ENCODE assay signal across 7 cellular contexts in genomic region chr17:44121997-44122824, GRCh38. TPM values are rescaled to one million over a fixed set of nuclear protein-coding genes. Genes with fewer than 3 reads are reported as not detected.
DNase-seq lines count a peak whose midpoint lies in the region; ATAC-seq and TF ChIP-seq lines count a peak whose summit lies in the region.

No MANE protein-coding gene starts in this region.

- H2AFZ ChIP-seq in IMR-90 (replicated peaks; ENCODE audit: low read length, poor library complexity): no peak overlapping the region

- H3K4me1 Mint-ChIP-seq in activated CD4-positive, alpha-beta memory T cell treated with anti-CD3 and anti-CD28 coated beads, Interleukin-2, amount 10 ng/mL, durations not matched to agents 7 days and 5 days: peaks cover 22% of the 10 kb centered on the region
- peaks cover 55% of the 10 kb centered on the region for H3K4me1 Mint-ChIP-seq in stimulated activated naive CD8-positive, alpha-beta T cell treated with anti-CD3 and anti-CD28 coated beads, Interleukin-15, amount 100 ng/mL, for 72 hours

- peak overlapping the region; percentile 99 for H3K4me2 ChIP-seq in IMR-90 (ENCODE audit: low read depth, low read length)

- H3K18ac ChIP-seq in IMR-90 (ENCODE audit: low read depth, low read length): no peak overlapping the region

- H3K23ac ChIP-seq in IMR-90 (ENCODE audit: low read depth, low read length): peak overlapping the region; percentile 98

- no TSS peak for BruUV-seq in IMR-90 (replicated peaks; lab: Mats Ljungman, UMichigan)

- no peak overlapping the region for H2BK120ac ChIP-seq in IMR-90 (ENCODE audit: low read depth, low read length)

- H3K27me3 ChIP-seq in IMR-90 (ENCODE audit: control insufficient read depth, insufficient read depth, low read length) (no peaks in the 10 kb centered on the region), iPS-15b (ENCODE audit: control insufficient read depth, insufficient read depth, low read length) (no peaks in the 10 kb centered on the region)

- peak overlapping the region; percentile 90 for H3K4me3 Mint-ChIP-seq in activated CD4-positive, alpha-beta memory T cell treated with anti-CD3 and anti-CD28 coated beads, Interleukin-2, amount 10 ng/mL, durations not matched to agents 7 days and 5 days
- peak overlapping the region; percentile 94 to 95 for H3K4me3 Mint-ChIP-seq in stimulated activated naive CD8-positive, alpha-beta T cell treated with anti-CD3 and anti-CD28 coated beads, Interleukin-15, amount 100 ng/mL, for 72 hours

- peak overlapping the region; percentile 90 for H2AK9ac ChIP-seq in IMR-90 (replicated peaks; ENCODE audit: low read depth, low read length, poor library complexity)

- H3K4me3 ChIP-seq in IMR-90 (ENCODE audit: insufficient read depth, low read depth, low read length) (peak overlapping the region; percentile 78), iPS-15b (ENCODE audit: low read depth, low read length) (peak overlapping the region; percentile 91)

- no peak overlapping the region for H3K27ac ChIP-seq in IMR-90 (ENCODE audit: insufficient read depth, low read length)

- DNase-seq in IMR-90 (no peak), omental fat pad (ENCODE audit: low spot score) (no peak), CD1c-positive myeloid dendritic cell (ENCODE audit: extremely low spot score) (no peak)
- no peak for DNase-seq in activated CD4-positive, alpha-beta memory T cell treated with anti-CD3 and anti-CD28 coated beads, Interleukin-2, amount 10 ng/mL, durations not matched to agents 7 days and 5 days
- DNase-seq in stimulated activated naive CD8-positive, alpha-beta T cell treated with anti-CD3 and anti-CD28 coated beads, Interleukin-15, amount 100 ng/mL, for 72 hours: no peak

- no peak overlapping the region; the same call in 2 of the 3 replicates for H2BK15ac ChIP-seq in IMR-90 (ENCODE audit: low read depth, low read length)

- ATAC-seq in IMR-90 (ENCODE audit: low read depth) (no peak), HG02870 (IDR thresholded peaks at IDR 0.05; ENCODE audit: unreplicated experiment) (no peak), omental fat pad (ENCODE audit: low FRiP score) (no peak)
- no peak for ATAC-seq in stimulated activated naive CD8-positive, alpha-beta T cell treated with anti-CD3 and anti-CD28 coated beads, Interleukin-15, amount 100 ng/mL, for 72 hours

- peaks cover 40% of the 10 kb centered on the region for H4K20me1 ChIP-seq in IMR-90 (ENCODE audit: insufficient read depth, low read length)

- no CpG with 5 or more reads among the region's 1 CpG for WGBS in IMR-90 (ENCODE audit: extremely low coverage in 2 of 2, insufficient read length in 1 of 2), 2 experiments

- no peak overlapping the region for H2BK5ac ChIP-seq in IMR-90 (ENCODE audit: low read depth, low read length, poor library complexity, severe bottlenecking)

- CTCF ChIA-PET in IMR-90 (lab: Yijun Ruan, JAX): interaction anchor here (0.7 kb wide), 1 partner anchor 228 kb away, joined by 3 read pairs; no protein-coding TSS in a partner anchor
- CTCF ChIA-PET in activated CD4-positive, alpha-beta memory T cell treated with anti-CD3 and anti-CD28 coated beads, Interleukin-2, amount 10 ng/mL, durations not matched to agents 7 days and 5 days (lab: Charles Lee): interaction anchor here (0.7 to 2.5 kb wide), 5 partner anchors 16 to 435 kb away, joined by 3 to 13 read pairs (median 8); partner anchors contain the start of gene FZD2

- H4K8ac ChIP-seq in IMR-90 (ENCODE audit: low read depth in 2 of 2, low read length in 2 of 2): no peak overlapping the region; a peak in 1 of 4 replicates

- H3K36me3 ChIP-seq in IMR-90 (ENCODE audit: control insufficient read depth, insufficient read depth, low read length) (no peaks in the 10 kb centered on the region), iPS-15b (ENCODE audit: control insufficient read depth, insufficient read depth, low read length) (no peaks in the 10 kb centered on the region)

- dilution Hi-C loops in IMR-90 (cut with HindIII; ENCODE audit: low sequenced_read_pairs, unreplicated experiment): no loop called here

- no peak for TF ChIP-seq RAD21 in IMR-90 (IDR thresholded peaks at IDR 0.05; ENCODE audit: low read length)

- no peaks in the 10 kb centered on the region for H3K27me3 Mint-ChIP-seq in activated CD4-positive, alpha-beta memory T cell treated with anti-CD3 and anti-CD28 coated beads, Interleukin-2, amount 10 ng/mL, durations not matched to agents 7 days and 5 days
- H3K27me3 Mint-ChIP-seq in stimulated activated naive CD8-positive, alpha-beta T cell treated with anti-CD3 and anti-CD28 coated beads, Interleukin-15, amount 100 ng/mL, for 72 hours: no peaks in the 10 kb centered on the region

- H3K4ac ChIP-seq in IMR-90 (ENCODE audit: low read depth, low read length): peak overlapping the region; percentile 68; the same call in 1 of the 2 replicates

- intact Hi-C loops in IMR-90 (cut with micrococcal nuclease): no loop called here

- POLR2A ChIA-PET in IMR-90 (lab: Charles Lee; ENCODE audit: unreplicated experiment): no interaction called here
- POLR2A ChIA-PET in activated CD4-positive, alpha-beta memory T cell treated with anti-CD3 and anti-CD28 coated beads, Interleukin-2, amount 10 ng/mL, durations not matched to agents 7 days and 5 days (lab: Charles Lee): interaction anchor here (0.7 to 2.6 kb wide), 13 partner anchors 7 to 202 kb away, joined by 3 to 38 read pairs (median 8); partner anchors contain the start of genes G6PC3, SLC25A39 and TMUB2

- no peak overlapping the region for H3K56ac ChIP-seq in IMR-90 (ENCODE audit: extremely low read depth, insufficient read depth, low read length)

- in situ Hi-C loops in IMR-90 (cut with MboI; ENCODE audit: low sequenced_read_pairs): no loop called here

- peaks cover 5% of the 10 kb centered on the region; the same call in 1 of the 2 replicates for H3K4me1 ChIP-seq in IMR-90 (ENCODE audit: control insufficient read depth, insufficient read depth, low read length)
- peaks cover 27% of the 10 kb centered on the region for H3K4me1 ChIP-seq in iPS-15b (ENCODE audit: control insufficient read depth, insufficient read depth, low read length)

- peaks cover 8 to 61% of the 10 kb centered on the region in 2 experiments for H3K79me1 ChIP-seq in IMR-90 (ENCODE audit: low read depth in 1 of 2, low read length in 2 of 2)

- H3K9ac ChIP-seq in IMR-90 (ENCODE audit: low read depth, low read length) (peak overlapping the region; percentile 67), iPS-15b (ENCODE audit: low read depth, low read length) (peak overlapping the region; percentile 65)

- H2AK5ac ChIP-seq in IMR-90 (ENCODE audit: low read depth, low read length): peak overlapping the region; percentile 82; the same call in 1 of the 2 replicates

- peak overlapping the region; percentile 90 for H3K14ac ChIP-seq in IMR-90 (replicated peaks; ENCODE audit: low read depth, low read length)

- TF ChIP-seq POLR2A in IMR-90 (IDR thresholded peaks at IDR 0.05; ENCODE audit: low read depth, low read length): no peak

- peaks cover 14% of the 10 kb centered on the region for H3K9me1 ChIP-seq in IMR-90 (ENCODE audit: insufficient read depth, low read length)

- no peaks in the 10 kb centered on the region for H3K9me3 Mint-ChIP-seq in activated CD4-positive, alpha-beta memory T cell treated with anti-CD3 and anti-CD28 coated beads, Interleukin-2, amount 10 ng/mL, durations not matched to agents 7 days and 5 days
- no peaks in the 10 kb centered on the region for H3K9me3 Mint-ChIP-seq in stimulated activated naive CD8-positive, alpha-beta T cell treated with anti-CD3 and anti-CD28 coated beads, Interleukin-15, amount 100 ng/mL, for 72 hours

- no peaks in the 10 kb centered on the region for H3K36me3 Mint-ChIP-seq in activated CD4-positive, alpha-beta memory T cell treated with anti-CD3 and anti-CD28 coated beads, Interleukin-2, amount 10 ng/mL, durations not matched to agents 7 days and 5 days (ENCODE audit: low read depth)

- H3K9me3 ChIP-seq in IMR-90 (ENCODE audit: control insufficient read depth, insufficient read depth, low read length) (no peaks in the 10 kb centered on the region), iPS-15b (ENCODE audit: control insufficient read depth, insufficient read depth, low read length) (no peaks in the 10 kb centered on the region)

- H3K27ac Mint-ChIP-seq in activated CD4-positive, alpha-beta memory T cell treated with anti-CD3 and anti-CD28 coated beads, Interleukin-2, amount 10 ng/mL, durations not matched to agents 7 days and 5 days: peak overlapping the region; percentile 70
- H3K27ac Mint-ChIP-seq in stimulated activated naive CD8-positive, alpha-beta T cell treated with anti-CD3 and anti-CD28 coated beads, Interleukin-15, amount 100 ng/mL, for 72 hours: peak overlapping the region; percentile 89 to 94

- TF ChIP-seq CTCF in IMR-90 (conservative IDR thresholded peaks at IDR 0.05; ENCODE audit: low read depth, low read length): no peak
- no peak for TF ChIP-seq CTCF in omental fat pad (IDR thresholded peaks at IDR 0.05)

- H4K5ac ChIP-seq in IMR-90 (ENCODE audit: low read depth, low read length): no peak overlapping the region

- H4K91ac ChIP-seq in IMR-90 (ENCODE audit: insufficient read depth, low read depth, low read length): no peak overlapping the region

- H2BK20ac ChIP-seq in IMR-90 (ENCODE audit: low read depth, low read length): no peak overlapping the region

RNA-seq across cellular contexts. Expression of gene HDAC5, which starts 1.2 kb away (rescaled TPM):
- total RNA-seq in IMR-90 (2012; rRNA removed) (61.3 and 71.4 TPM in 2 replicates), omental fat pad (10 to 100 TPM; 52.5 to 91.9 (median 62.4) TPM)
- 47.0 and 50.0 TPM in 2 replicates for polyA plus RNA-seq in IMR-90 (2012; rRNA removed)
- polyA plus RNA-seq in IMR-90 (2012; cell fraction: cytosol; rRNA removed): 21.2 and 58.0 TPM in 2 replicates
- polyA plus RNA-seq in IMR-90 (2012; cell fraction: nucleus; rRNA removed; ENCODE audit: low replicate concordance): 87.7 and 169 TPM in 2 replicates
- total RNA-seq in activated CD4-positive, alpha-beta memory T cell treated with anti-CD3 and anti-CD28 coated beads, Interleukin-2, amount 10 ng/mL, durations not matched to agents 7 days and 5 days: 10 to 100 TPM; 42.2 to 42.7 TPM

RNA-seq across cellular contexts. Expression of gene HROB, which starts 19.5 kb away (rescaled TPM):
- 2.8 and 3.2 TPM in 2 replicates for total RNA-seq in IMR-90 (2012; rRNA removed)
- polyA plus RNA-seq in IMR-90 (2012; rRNA removed): 4.0 and 4.4 TPM in 2 replicates
- 1.8 TPM in 2 replicates for polyA plus RNA-seq in IMR-90 (2012; cell fraction: cytosol; rRNA removed)
- polyA plus RNA-seq in IMR-90 (2012; cell fraction: nucleus; rRNA removed; ENCODE audit: low replicate concordance): 6.9 and 8.0 TPM in 2 replicates
- 10 to 100 TPM; 13.4 to 13.5 TPM for total RNA-seq in activated CD4-positive, alpha-beta memory T cell treated with anti-CD3 and anti-CD28 coated beads, Interleukin-2, amount 10 ng/mL, durations not matched to agents 7 days and 5 days
- 1 to 10 TPM; 1.0 to 5.2 (median 1.5) TPM for total RNA-seq in omental fat pad

RNA-seq across cellular contexts. Expression of gene ASB16, which starts 48.3 kb away (rescaled TPM):
- not detected in 2 replicates for total RNA-seq in IMR-90 (2012; rRNA removed)
- polyA plus RNA-seq in IMR-90 (2012; rRNA removed): 0.05 and 0.06 TPM in 2 replicates
- polyA plus RNA-seq in IMR-90 (2012; cell fraction: cytosol; rRNA removed): 0.04 and 0.13 TPM in 2 replicates
- 0.15 and 0.34 TPM in 2 replicates for polyA plus RNA-seq in IMR-90 (2012; cell fraction: nucleus; rRNA removed; ENCODE audit: low replicate concordance)
- under 1 TPM in 1 of 2 experiments, not detected in 1; 0.38 TPM for total RNA-seq in activated CD4-positive, alpha-beta memory T cell treated with anti-CD3 and anti-CD28 coated beads, Interleukin-2, amount 10 ng/mL, durations not matched to agents 7 days and 5 days
- under 1 TPM in 1 of 4 donors, not detected in 3; 0.19 TPM for total RNA-seq in omental fat pad

RNA-seq across cellular contexts. Expression of gene G6PC3, which starts 51.7 kb away (rescaled TPM):
- total RNA-seq in IMR-90 (2012; rRNA removed): 19.4 and 20.4 TPM in 2 replicates
- 107 and 127 TPM in 2 replicates for polyA plus RNA-seq in IMR-90 (2012; rRNA removed)
- 87.5 and 210 TPM in 2 replicates for polyA plus RNA-seq in IMR-90 (2012; cell fraction: cytosol; rRNA removed)
- polyA plus RNA-seq in IMR-90 (2012; cell fraction: nucleus; rRNA removed; ENCODE audit: low replicate concordance): 49.2 and 86.8 TPM in 2 replicates
- total RNA-seq in activated CD4-positive, alpha-beta memory T cell treated with anti-CD3 and anti-CD28 coated beads, Interleukin-2, amount 10 ng/mL, durations not matched to agents 7 days and 5 days: 10 to 100 TPM; 19.3 to 19.9 TPM
- total RNA-seq in omental fat pad: 10 to 100 TPM; 30.1 to 58.3 (median 39.0) TPM

RNA-seq across cellular contexts. Expression of gene LSM12, which starts 55.7 kb away (rescaled TPM):
- total RNA-seq in IMR-90 (2012; rRNA removed): 41.0 and 50.3 TPM in 2 replicates
- 37.6 and 38.0 TPM in 2 replicates for polyA plus RNA-seq in IMR-90 (2012; rRNA removed)
- 20.3 and 21.4 TPM in 2 replicates for polyA plus RNA-seq in IMR-90 (2012; cell fraction: cytosol; rRNA removed)
- polyA plus RNA-seq in IMR-90 (2012; cell fraction: nucleus; rRNA removed; ENCODE audit: low replicate concordance): 8.8 and 29.9 TPM in 2 replicates
- total RNA-seq in activated CD4-positive, alpha-beta memory T cell treated with anti-CD3 and anti-CD28 coated beads, Interleukin-2, amount 10 ng/mL, durations not matched to agents 7 days and 5 days: 10 to 100 TPM; 61.1 to 62.8 TPM
- 10 to 100 TPM; 24.6 to 52.9 (median 47.4) TPM for total RNA-seq in omental fat pad
